8 cellular contexts compared by ENCODE assay signal in the genomic region with DNA sequence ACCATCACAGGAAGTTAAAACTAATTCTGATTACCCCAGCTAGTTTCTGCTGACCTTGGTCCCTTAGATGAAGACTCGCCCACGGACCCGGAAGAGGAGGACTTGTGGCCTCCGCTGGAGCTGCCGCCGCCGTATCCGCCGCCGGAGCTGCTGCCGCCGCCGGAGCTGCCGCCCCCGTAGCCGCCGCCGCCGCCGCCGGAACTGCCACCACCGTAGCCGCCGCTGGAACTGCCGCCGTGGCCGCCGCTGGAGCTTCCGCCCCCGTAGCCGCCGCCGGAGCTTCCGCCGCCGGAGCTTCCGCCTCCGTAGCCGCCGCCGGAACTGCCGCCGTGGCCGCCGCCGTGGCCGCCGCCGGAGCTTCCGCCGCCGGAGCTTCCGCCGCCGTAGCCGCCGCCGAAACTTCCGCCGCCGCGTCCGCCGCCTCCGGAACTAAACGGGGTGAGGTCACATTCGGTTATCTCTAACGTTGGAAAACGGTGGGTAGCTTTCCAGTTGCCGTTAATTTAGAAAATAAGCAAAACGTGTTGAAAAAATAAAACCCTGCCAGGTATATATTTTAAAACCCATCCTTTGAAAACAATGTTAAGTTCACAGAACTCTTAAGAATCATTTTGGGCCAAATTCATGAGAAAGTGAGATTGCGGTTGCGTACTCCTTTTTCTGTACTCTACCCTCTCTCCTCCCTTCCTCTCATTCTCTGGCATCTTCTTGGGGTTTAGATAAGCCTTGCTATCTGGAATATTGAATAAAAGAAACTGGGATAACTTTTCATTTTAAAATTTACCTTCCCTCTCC.
DNase-seq lines count a peak whose midpoint lies in the region; ATAC-seq and TF ChIP-seq lines count a peak whose summit lies in the region.

No MANE protein-coding gene starts in this region.

- TF ChIP-seq CTCF in 22Rv1 (IDR thresholded peaks at IDR 0.05) = no peak

- ATAC-seq in GM18520 (IDR thresholded peaks at IDR 0.05; ENCODE audit: unreplicated experiment) = peak; percentile 37
- peak; percentile 80 for ATAC-seq in HG03103 (IDR thresholded peaks at IDR 0.05; ENCODE audit: low read depth, unreplicated experiment)

- DNase-seq in NCI-H345 treated with DMSO at 0.1 percent for 48 hours (lab: John Stamatoyannopoulos, UW; ENCODE audit: unreplicated experiment) = peak; percentile 68
- peak; percentile 85 for DNase-seq in activated CD4-positive, CD25-positive, alpha-beta regulatory T cell treated with anti-CD3 and anti-CD28 coated beads, Interleukin-2, amount 50 U/mL, for 72 hours
- peak; percentile 77 for DNase-seq in cerebellar cortex (ENCODE audit: low spot score)
- peak; percentile 62 for DNase-seq in kidney glomerular epithelial cell (lab: John Stamatoyannopoulos, UW)
- peak; percentile 68 to 80 for DNase-seq in stimulated activated CD4-positive, alpha-beta T cell treated with anti-CD3 and anti-CD28 coated beads, Interleukin-15, amount 100 ng/mL, for 48 hours (ENCODE audit: low read depth in 2 of 2)

- H3K27ac ChIP-seq in 22Rv1 = peak overlapping the region; percentile 81

Comparison
In these comparisons a context has a peak if more than half of its experiments do, and no peak if none do; other contexts are left out.
1. Peak in every context shown above with its lines: DNase-seq, ATAC-seq and H3K27ac ChIP-seq.